In genomic region chr2:234834228-234834923, GRCh38 we compare ENCODE assay signal across 22 cellular contexts.
"Had no signal": no experiment of that assay in that cellular context is flagged by ENCODE, and none has a peak within 500 bp of the region (broad histone marks: within the 10 kb centered on the region; RNA-seq: fewer than 3 reads in every experiment).

No MANE protein-coding gene starts in this region.

- H3K27ac Mint-ChIP-seq: activated CD4-positive, alpha-beta memory T cell treated with anti-CD3 and anti-CD28 coated beads for 36 hours; activated CD4-positive, alpha-beta T cell treated with anti-CD3 and anti-CD28 coated beads, Interleukin-2, amount 10 ng/mL, durations not matched to agents 7 days and 5 days; activated naive CD4-positive, alpha-beta T cell treated with anti-CD3 and anti-CD28 coated beads for 36 hours; activated naive CD8-positive, alpha-beta T cell; T-helper 17 cell had no signal

- DNase-seq: activated CD4-positive, alpha-beta memory T cell treated with anti-CD3 and anti-CD28 coated beads for 36 hours; activated CD4-positive, alpha-beta T cell treated with anti-CD3 and anti-CD28 coated beads, Interleukin-2, amount 10 ng/mL, durations not matched to agents 7 days and 5 days; activated CD4-positive, CD25-positive, alpha-beta regulatory T cell; activated CD8-positive, alpha-beta memory T cell treated with anti-CD3 and anti-CD28 coated beads for 24 hours; activated gamma-delta T cell; activated naive CD4-positive, alpha-beta T cell treated with anti-CD3 and anti-CD28 coated beads for 36 hours; activated T-cell treated with anti-CD3 and anti-CD28 coated beads, Interleukin-2, amount 50 U/mL, for 4 hours; amygdala; Karpas-422; MM.1S; NCI-H1105 treated with DMSO at 0.1 percent for 48 hours; NCI-H1436 treated with DMSO at 0.1 percent for 48 hours; NCI-H187; NCI-H2081 treated with DMSO at 0.1 percent for 48 hours; NCI-H446; NCI-H524; SIG-M5; T-helper 17 cell; T-helper 9 cell had no signal

- H3K27me3 Mint-ChIP-seq: activated CD4-positive, alpha-beta T cell treated with anti-CD3 and anti-CD28 coated beads, Interleukin-2, amount 10 ng/mL, durations not matched to agents 7 days and 5 days; activated naive CD8-positive, alpha-beta T cell had no signal

- H3K4me1 Mint-ChIP-seq: activated CD4-positive, alpha-beta T cell treated with anti-CD3 and anti-CD28 coated beads, Interleukin-2, amount 10 ng/mL, durations not matched to agents 7 days and 5 days; T-helper 17 cell had no signal

- H3K9me3 Mint-ChIP-seq: activated CD4-positive, alpha-beta memory T cell treated with anti-CD3 and anti-CD28 coated beads for 36 hours; activated CD4-positive, alpha-beta T cell treated with anti-CD3 and anti-CD28 coated beads, Interleukin-2, amount 10 ng/mL, durations not matched to agents 7 days and 5 days; activated naive CD4-positive, alpha-beta T cell treated with anti-CD3 and anti-CD28 coated beads for 36 hours; activated T-cell treated with anti-CD3 and anti-CD28 coated beads, Interleukin-2, amount 50 U/mL, for 4 hours had no signal

- H3K36me3 Mint-ChIP-seq: activated CD4-positive, alpha-beta memory T cell treated with anti-CD3 and anti-CD28 coated beads for 36 hours; activated naive CD8-positive, alpha-beta T cell; brain had no signal

- ATAC-seq: activated T-cell treated with anti-CD3 and anti-CD28 coated beads, Interleukin-2, amount 50 U/mL, for 4 hours; K562; T-helper 17 cell had no signal

- H3K4me3 ChIP-seq: K562 had no signal

- H3K4me3 Mint-ChIP-seq: activated CD4-positive, alpha-beta memory T cell treated with anti-CD3 and anti-CD28 coated beads for 36 hours; activated CD4-positive, alpha-beta T cell treated with anti-CD3 and anti-CD28 coated beads, Interleukin-2, amount 10 ng/mL, durations not matched to agents 7 days and 5 days; activated naive CD4-positive, alpha-beta T cell treated with anti-CD3 and anti-CD28 coated beads for 36 hours; activated naive CD8-positive, alpha-beta T cell; activated T-cell treated with anti-CD3 and anti-CD28 coated beads, Interleukin-2, amount 50 U/mL, for 4 hours; brain; T-helper 17 cell had no signal
